Comparison of ENCODE assay signal across 2 cellular contexts in the genomic region with DNA sequence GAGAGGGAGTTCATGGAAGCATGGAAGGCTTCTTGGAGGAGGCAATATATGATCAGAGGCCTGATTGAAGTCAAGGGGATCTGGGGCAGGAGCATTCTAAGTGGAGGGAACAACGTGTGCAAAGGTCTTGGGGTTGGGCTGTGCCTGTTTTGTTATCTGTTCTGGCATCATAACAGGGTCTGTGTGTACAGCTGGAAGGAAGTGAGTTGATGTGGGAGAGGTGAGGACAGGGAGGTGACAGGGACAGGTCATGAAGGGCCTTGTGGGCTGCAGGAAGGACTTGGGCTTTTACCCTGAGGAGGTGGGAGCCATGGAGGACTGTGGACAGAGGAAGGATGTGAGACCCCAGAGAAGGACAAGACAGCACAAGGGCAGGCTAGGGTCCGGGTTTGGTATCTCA.
TF ChIP-seq lines count a peak whose summit lies in the region.

No MANE protein-coding gene starts in this region.

TF ChIP-seq in HEK293, 187 proteins besides CTCF, POLR2A, EP300 and RAD21:
- TF ChIP-seq ZNF16 (tag by site-specific recombination; IDR thresholded peaks at IDR 0.05; ENCODE audit: low read depth) (0 out of 2 replicates have a peak, but pooled peaks have one; percentile 31), ZNF37A (tag by site-specific recombination; IDR thresholded peaks at IDR 0.05) (no peak), ZNF623 (tag by site-specific recombination; IDR thresholded peaks at IDR 0.05) (peak; percentile 46; the same call in 1 of the 2 replicates)

TF ChIP-seq in K562, 482 proteins besides CTCF, POLR2A, EP300 and RAD21:
- TF ChIP-seq CREB3 (tag; conservative IDR thresholded peaks at IDR 0.05; ENCODE audit: low read depth): no peak
- TF ChIP-seq ZFP36 (IDR thresholded peaks at IDR 0.05; ENCODE audit: low read depth, low read length, partially characterized antibody): peak; percentile 62
